23 cellular contexts compared by ENCODE assay signal in genomic region chr6:112310439-112311154, GRCh38. TPM values are rescaled to one million over a fixed set of nuclear protein-coding genes. Genes with fewer than 3 reads are reported as not detected.
A peak's percentile ranks its signal among the peaks of the same experiment; 100 is the strongest.
DNase-seq lines count a peak whose midpoint lies in the region; ATAC-seq and TF ChIP-seq lines count a peak whose summit lies in the region.
"Had no signal": no experiment of that assay in that cellular context is flagged by ENCODE, and none has a peak within 500 bp of the region (broad histone marks: within the 10 kb centered on the region; RNA-seq: fewer than 3 reads in every experiment).

No MANE protein-coding gene starts in this region.

- intact Hi-C loops in right lobe of liver (cut with DNase I) = no loop called here

- H3K27me3 ChIP-seq in right lobe of liver = no peaks in the 10 kb centered on the region
- H3K27me3 ChIP-seq: neural progenitor cell had no signal

- peak in 3 of 4 donors; percentile 12 to 47 (median 42) for ATAC-seq in right lobe of liver
- ATAC-seq: esophagus mucosa, left colon had no signal

- no peak overlapping the region for H3K4me3 ChIP-seq in right lobe of liver
- H3K4me3 ChIP-seq: neural progenitor cell had no signal

- no peak for TF ChIP-seq POLR2A in right lobe of liver (IDR thresholded peaks at IDR 0.05)

- TF ChIP-seq CTCF in right lobe of liver (IDR thresholded peaks at IDR 0.05) = no peak

- no peak overlapping the region for H3K27ac ChIP-seq in right lobe of liver
- H3K27ac ChIP-seq: neural progenitor cell had no signal

- H3K36me3 ChIP-seq in right lobe of liver = no peaks in the 10 kb centered on the region
- H3K36me3 ChIP-seq: neural progenitor cell had no signal

- 42% methylated on average over 2 of the region's 2 CpGs for WGBS in right lobe of liver (ENCODE audit: insufficient coverage, low coverage, low lambda C conversion rate, missing lambda C conversion rate)

- peaks cover 0 to 11% (median 0%) of the 10 kb centered on the region in 4 donors for H3K4me1 ChIP-seq in right lobe of liver
- H3K4me1 ChIP-seq: neural progenitor cell had no signal

- H3K9me3 ChIP-seq in right lobe of liver = no peaks in the 10 kb centered on the region

- peak; percentile 92 for DNase-seq in NCI-H1694 treated with DMSO at 0.1 percent for 48 hours (lab: John Stamatoyannopoulos, UW)
- no peak for DNase-seq in NCI-H1694 (lab: John Stamatoyannopoulos, UW)
- DNase-seq in DMS114 treated with DMSO at 0.1 percent for 48 hours (lab: John Stamatoyannopoulos, UW; ENCODE audit: unreplicated experiment) = peak; percentile 24
- DNase-seq in SKM-1 treated with dmso at 0.1 percent for 144 hours (lab: John Stamatoyannopoulos, UW; ENCODE audit: unreplicated experiment) = peak; percentile 100
- no peak for DNase-seq in right lobe of liver
- DNase-seq in SHP77 (lab: John Stamatoyannopoulos, UW) = no peak
- no peak for DNase-seq in DMS153 (lab: John Stamatoyannopoulos, UW)
- no peak for DNase-seq in HT-29 (ENCODE audit: low spot score)
- DNase-seq: activated CD4-positive, alpha-beta memory T cell treated with anti-CD3 and anti-CD28 coated beads, Interleukin-2, amount 10 ng/mL, durations not matched to agents 7 days and 5 days; activated CD4-positive, CD25-positive, alpha-beta regulatory T cell; activated naive CD4-positive, alpha-beta T cell treated with Interleukin-2 at 50 U/mL for 16 hours; C1 segment of cervical spinal cord; effector CD4-positive, alpha-beta T cell; glutamatergic neuron; left colon; SIG-M5; stimulated activated CD8-positive, alpha-beta memory T cell treated with anti-CD3 and anti-CD28 coated beads, Interleukin-4, amount 100 ng/mL, for 48 hours; T-helper 2 cell had no signal

RNA-seq across cellular contexts. Expression of gene RFPL4B, which starts 36.5 kb away (rescaled TPM):
- not detected for total RNA-seq in right lobe of liver
- total RNA-seq in HT-29 (2014; rRNA removed; shearing (Covaris generic)) = not detected in 2 replicates
- total RNA-seq: activated CD4-positive, alpha-beta memory T cell treated with anti-CD3 and anti-CD28 coated beads, Interleukin-2, amount 10 ng/mL, durations not matched to agents 7 days and 5 days; cerebellum; esophagus mucosa; left colon; MCF 10A; temporal lobe had no signal

RNA-seq across cellular contexts. Expression of gene LAMA4, which starts 56.2 kb away (rescaled TPM):
- total RNA-seq in right lobe of liver = 1 to 10 TPM; 2.9 to 8.3 (median 4.2) TPM
- total RNA-seq in HT-29 (2014; rRNA removed; shearing (Covaris generic)) = not detected in 2 replicates
- total RNA-seq: activated CD4-positive, alpha-beta memory T cell treated with anti-CD3 and anti-CD28 coated beads, Interleukin-2, amount 10 ng/mL, durations not matched to agents 7 days and 5 days had no signal

Comparison
In these comparisons a context has a peak if more than half of its experiments do, and no peak if none do; other contexts are left out.
1. DNase-seq: peak in NCI-H1694 treated with DMSO at 0.1 percent for 48 hours (single experiment), DMS114 treated with DMSO at 0.1 percent for 48 hours (single experiment) and SKM-1 treated with dmso at 0.1 percent for 144 hours (single experiment); none in NCI-H1694 (single experiment), right lobe of liver (0 of 3), SHP77 (0 of 2), DMS153 (single experiment) and HT-29 (single experiment).